ENCODE assay signal across 1 cellular context in the genomic region with DNA sequence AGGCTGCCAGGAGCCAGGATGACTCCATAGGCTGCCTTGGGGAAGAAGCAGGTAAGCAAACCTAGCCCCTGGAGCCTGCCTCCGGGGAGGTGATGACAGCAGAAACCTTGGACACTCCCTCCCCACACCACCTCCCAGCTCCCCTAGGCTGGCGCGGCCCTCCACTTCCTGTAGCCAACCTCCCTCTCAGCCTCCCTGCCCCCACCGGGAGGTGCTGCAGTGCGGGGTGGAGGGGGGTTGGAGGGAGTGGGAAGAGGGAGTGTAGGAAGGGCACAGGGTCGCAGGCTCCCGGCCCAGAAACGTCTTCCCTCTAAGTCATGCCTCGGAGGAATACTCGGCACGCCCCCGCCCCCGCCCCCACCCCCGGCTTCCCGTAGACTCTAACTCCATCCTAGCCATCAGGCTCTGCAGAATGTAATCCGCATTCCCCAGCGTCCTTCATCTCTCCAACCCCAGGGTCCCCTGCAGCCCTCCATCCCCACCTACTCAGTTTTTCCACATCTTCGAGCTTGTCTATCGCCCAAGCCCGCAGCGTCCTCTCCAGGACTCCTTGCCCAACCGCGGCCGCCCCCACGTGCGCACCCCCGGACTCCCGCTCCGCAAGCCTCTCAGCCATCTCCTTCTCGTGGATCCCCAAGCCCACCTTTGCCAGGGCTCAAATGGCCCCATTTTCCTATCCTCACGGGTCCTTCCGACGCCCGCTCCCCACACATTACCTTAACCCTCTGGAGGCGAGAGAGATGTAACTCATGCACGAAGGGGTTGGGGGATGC.
TF ChIP-seq lines count a peak whose summit lies in the region.

No MANE protein-coding gene starts in this region.

TF ChIP-seq in HepG2, 621 proteins besides CTCF, POLR2A, EP300 and RAD21 (continued from another document and continues in another):
- TF ChIP-seq, protein P1, sequence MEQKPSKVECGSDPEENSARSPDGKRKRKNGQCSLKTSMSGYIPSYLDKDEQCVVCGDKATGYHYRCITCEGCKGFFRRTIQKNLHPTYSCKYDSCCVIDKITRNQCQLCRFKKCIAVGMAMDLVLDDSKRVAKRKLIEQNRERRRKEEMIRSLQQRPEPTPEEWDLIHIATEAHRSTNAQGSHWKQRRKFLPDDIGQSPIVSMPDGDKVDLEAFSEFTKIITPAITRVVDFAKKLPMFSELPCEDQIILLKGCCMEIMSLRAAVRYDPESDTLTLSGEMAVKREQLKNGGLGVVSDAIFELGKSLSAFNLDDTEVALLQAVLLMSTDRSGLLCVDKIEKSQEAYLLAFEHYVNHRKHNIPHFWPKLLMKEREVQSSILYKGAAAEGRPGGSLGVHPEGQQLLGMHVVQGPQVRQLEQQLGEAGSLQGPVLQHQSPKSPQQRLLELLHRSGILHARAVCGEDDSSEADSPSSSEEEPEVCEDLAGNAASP (CRISPR knock-in tag; IDR thresholded peaks at IDR 0.05; ENCODE audit: borderline replicate concordance), result 0 out of 2 replicates have a peak, but pooled peaks have one; percentile 5
- TF ChIP-seq ZNF546 (CRISPR knock-in tag; conservative IDR thresholded peaks at IDR 0.05) (0 out of 2 replicates have a peak, but pooled peaks have one; percentile 44), MAZ (IDR thresholded peaks at IDR 0.05; ENCODE audit: borderline replicate concordance, low read depth, low read length) (peak; percentile 71; the same call in 1 of the 2 replicates), MAZ (CRISPR knock-in tag; IDR thresholded peaks at IDR 0.05; ENCODE audit: low read depth) (no peak), ZNF33A (CRISPR knock-in tag; IDR thresholded peaks at IDR 0.05; ENCODE audit: borderline replicate concordance) (no peak), ZNF781 (CRISPR knock-in tag; IDR thresholded peaks at IDR 0.05; ENCODE audit: borderline replicate concordance, not compliant biosample characterization) (no peak), ZFX (CRISPR knock-in tag; IDR thresholded peaks at IDR 0.05; ENCODE audit: low read depth) (peak; percentile 53; the same call in 1 of the 2 replicates), GABPB1 (CRISPR knock-in tag; IDR thresholded peaks at IDR 0.05) (peak; percentile 82), ZNF543 (CRISPR knock-in tag; IDR thresholded peaks at IDR 0.05) (no peak), ZMYM3 (CRISPR knock-in tag; IDR thresholded peaks at IDR 0.05) (no peak), IKZF4 (CRISPR knock-in tag; IDR thresholded peaks at IDR 0.05; ENCODE audit: borderline replicate concordance, low read depth, not compliant biosample characterization) (no peak), ZFP41 (CRISPR knock-in tag; IDR thresholded peaks at IDR 0.05; ENCODE audit: borderline replicate concordance) (no peak), ZNF10 (CRISPR knock-in tag; IDR thresholded peaks at IDR 0.05; ENCODE audit: borderline replicate concordance, low read depth) (no peak), NONO (IDR thresholded peaks at IDR 0.05) (no peak), NONO (CRISPR knock-in tag; conservative IDR thresholded peaks at IDR 0.05) (no peak), STAT5B (CRISPR knock-in tag; IDR thresholded peaks at IDR 0.05) (no peak), BRCA1 (CRISPR knock-in tag; IDR thresholded peaks at IDR 0.05) (no peak), ZNF792 (CRISPR knock-in tag; IDR thresholded peaks at IDR 0.05) (no peak), ZNF720 (CRISPR knock-in tag; IDR thresholded peaks at IDR 0.05) (no peak), PHF8 (CRISPR knock-in tag; IDR thresholded peaks at IDR 0.05) (no peak), ZBTB1 (CRISPR knock-in tag; IDR thresholded peaks at IDR 0.05; ENCODE audit: borderline replicate concordance) (no peak), CBX2 (IDR thresholded peaks at IDR 0.05; ENCODE audit: low read depth, low read length) (no peak), CBX2 (CRISPR knock-in tag; IDR thresholded peaks at IDR 0.05; ENCODE audit: low read depth) (no peak), FOXO1 (CRISPR knock-in tag; IDR thresholded peaks at IDR 0.05) (0 out of 2 replicates have a peak, but pooled peaks have one; percentile 28), IRF2 (CRISPR knock-in tag; IDR thresholded peaks at IDR 0.05) (peak; percentile 18; the same call in 1 of the 2 replicates), ZNF776 (CRISPR knock-in tag; IDR thresholded peaks at IDR 0.05) (no peak), SPEN (CRISPR knock-in tag; IDR thresholded peaks at IDR 0.05; ENCODE audit: low read depth) (peak; percentile 50; the same call in 1 of the 2 replicates), ISX (CRISPR knock-in tag; conservative IDR thresholded peaks at IDR 0.05) (no peak), TCF12 (IDR thresholded peaks at IDR 0.05) (no peak), TCF12 (CRISPR knock-in tag; IDR thresholded peaks at IDR 0.05) (no peak), ZNF777 (CRISPR knock-in tag; IDR thresholded peaks at IDR 0.05) (peak; percentile 27; the same call in 1 of the 2 replicates), HOXA3 (CRISPR knock-in tag; IDR thresholded peaks at IDR 0.05) (0 out of 2 replicates have a peak, but pooled peaks have one; percentile 35), MEF2D (CRISPR knock-in tag; IDR thresholded peaks at IDR 0.05) (no peak)
- TF ChIP-seq, protein P2, sequence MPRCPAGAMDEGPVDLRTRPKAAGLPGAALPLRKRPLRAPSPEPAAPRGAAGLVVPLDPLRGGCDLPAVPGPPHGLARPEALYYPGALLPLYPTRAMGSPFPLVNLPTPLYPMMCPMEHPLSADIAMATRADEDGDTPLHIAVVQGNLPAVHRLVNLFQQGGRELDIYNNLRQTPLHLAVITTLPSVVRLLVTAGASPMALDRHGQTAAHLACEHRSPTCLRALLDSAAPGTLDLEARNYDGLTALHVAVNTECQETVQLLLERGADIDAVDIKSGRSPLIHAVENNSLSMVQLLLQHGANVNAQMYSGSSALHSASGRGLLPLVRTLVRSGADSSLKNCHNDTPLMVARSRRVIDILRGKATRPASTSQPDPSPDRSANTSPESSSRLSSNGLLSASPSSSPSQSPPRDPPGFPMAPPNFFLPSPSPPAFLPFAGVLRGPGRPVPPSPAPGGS (CRISPR knock-in tag; IDR thresholded peaks at IDR 0.05), result no peak
- TF ChIP-seq, protein P3, sequence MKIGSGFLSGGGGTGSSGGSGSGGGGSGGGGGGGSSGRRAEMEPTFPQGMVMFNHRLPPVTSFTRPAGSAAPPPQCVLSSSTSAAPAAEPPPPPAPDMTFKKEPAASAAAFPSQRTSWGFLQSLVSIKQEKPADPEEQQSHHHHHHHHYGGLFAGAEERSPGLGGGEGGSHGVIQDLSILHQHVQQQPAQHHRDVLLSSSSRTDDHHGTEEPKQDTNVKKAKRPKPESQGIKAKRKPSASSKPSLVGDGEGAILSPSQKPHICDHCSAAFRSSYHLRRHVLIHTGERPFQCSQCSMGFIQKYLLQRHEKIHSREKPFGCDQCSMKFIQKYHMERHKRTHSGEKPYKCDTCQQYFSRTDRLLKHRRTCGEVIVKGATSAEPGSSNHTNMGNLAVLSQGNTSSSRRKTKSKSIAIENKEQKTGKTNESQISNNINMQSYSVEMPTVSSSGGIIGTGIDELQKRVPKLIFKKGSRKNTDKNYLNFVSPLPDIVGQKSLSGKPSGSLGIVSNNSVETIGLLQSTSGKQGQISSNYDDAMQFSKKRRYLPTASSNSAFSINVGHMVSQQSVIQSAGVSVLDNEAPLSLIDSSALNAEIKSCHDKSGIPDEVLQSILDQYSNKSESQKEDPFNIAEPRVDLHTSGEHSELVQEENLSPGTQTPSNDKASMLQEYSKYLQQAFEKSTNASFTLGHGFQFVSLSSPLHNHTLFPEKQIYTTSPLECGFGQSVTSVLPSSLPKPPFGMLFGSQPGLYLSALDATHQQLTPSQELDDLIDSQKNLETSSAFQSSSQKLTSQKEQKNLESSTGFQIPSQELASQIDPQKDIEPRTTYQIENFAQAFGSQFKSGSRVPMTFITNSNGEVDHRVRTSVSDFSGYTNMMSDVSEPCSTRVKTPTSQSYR (CRISPR knock-in tag; IDR thresholded peaks at IDR 0.05; ENCODE audit: borderline replicate concordance), result peak; percentile 91
- TF ChIP-seq, protein P4, sequence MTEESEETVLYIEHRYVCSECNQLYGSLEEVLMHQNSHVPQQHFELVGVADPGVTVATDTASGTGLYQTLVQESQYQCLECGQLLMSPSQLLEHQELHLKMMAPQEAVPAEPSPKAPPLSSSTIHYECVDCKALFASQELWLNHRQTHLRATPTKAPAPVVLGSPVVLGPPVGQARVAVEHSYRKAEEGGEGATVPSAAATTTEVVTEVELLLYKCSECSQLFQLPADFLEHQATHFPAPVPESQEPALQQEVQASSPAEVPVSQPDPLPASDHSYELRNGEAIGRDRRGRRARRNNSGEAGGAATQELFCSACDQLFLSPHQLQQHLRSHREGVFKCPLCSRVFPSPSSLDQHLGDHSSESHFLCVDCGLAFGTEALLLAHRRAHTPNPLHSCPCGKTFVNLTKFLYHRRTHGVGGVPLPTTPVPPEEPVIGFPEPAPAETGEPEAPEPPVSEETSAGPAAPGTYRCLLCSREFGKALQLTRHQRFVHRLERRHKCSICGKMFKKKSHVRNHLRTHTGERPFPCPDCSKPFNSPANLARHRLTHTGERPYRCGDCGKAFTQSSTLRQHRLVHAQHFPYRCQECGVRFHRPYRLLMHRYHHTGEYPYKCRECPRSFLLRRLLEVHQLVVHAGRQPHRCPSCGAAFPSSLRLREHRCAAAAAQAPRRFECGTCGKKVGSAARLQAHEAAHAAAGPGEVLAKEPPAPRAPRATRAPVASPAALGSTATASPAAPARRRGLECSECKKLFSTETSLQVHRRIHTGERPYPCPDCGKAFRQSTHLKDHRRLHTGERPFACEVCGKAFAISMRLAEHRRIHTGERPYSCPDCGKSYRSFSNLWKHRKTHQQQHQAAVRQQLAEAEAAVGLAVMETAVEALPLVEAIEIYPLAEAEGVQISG (CRISPR knock-in tag; IDR thresholded peaks at IDR 0.05), result no peak
- TF ChIP-seq, protein P5, sequence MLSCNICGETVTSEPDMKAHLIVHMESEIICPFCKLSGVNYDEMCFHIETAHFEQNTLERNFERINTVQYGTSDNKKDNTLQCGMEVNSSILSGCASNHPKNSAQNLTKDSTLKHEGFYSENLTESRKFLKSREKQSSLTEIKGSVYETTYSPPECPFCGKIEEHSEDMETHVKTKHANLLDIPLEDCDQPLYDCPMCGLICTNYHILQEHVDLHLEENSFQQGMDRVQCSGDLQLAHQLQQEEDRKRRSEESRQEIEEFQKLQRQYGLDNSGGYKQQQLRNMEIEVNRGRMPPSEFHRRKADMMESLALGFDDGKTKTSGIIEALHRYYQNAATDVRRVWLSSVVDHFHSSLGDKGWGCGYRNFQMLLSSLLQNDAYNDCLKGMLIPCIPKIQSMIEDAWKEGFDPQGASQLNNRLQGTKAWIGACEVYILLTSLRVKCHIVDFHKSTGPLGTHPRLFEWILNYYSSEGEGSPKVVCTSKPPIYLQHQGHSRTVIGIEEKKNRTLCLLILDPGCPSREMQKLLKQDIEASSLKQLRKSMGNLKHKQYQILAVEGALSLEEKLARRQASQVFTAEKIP (CRISPR knock-in tag; IDR thresholded peaks at IDR 0.05; ENCODE audit: borderline replicate concordance), result no peak
- TF ChIP-seq, protein P6, sequence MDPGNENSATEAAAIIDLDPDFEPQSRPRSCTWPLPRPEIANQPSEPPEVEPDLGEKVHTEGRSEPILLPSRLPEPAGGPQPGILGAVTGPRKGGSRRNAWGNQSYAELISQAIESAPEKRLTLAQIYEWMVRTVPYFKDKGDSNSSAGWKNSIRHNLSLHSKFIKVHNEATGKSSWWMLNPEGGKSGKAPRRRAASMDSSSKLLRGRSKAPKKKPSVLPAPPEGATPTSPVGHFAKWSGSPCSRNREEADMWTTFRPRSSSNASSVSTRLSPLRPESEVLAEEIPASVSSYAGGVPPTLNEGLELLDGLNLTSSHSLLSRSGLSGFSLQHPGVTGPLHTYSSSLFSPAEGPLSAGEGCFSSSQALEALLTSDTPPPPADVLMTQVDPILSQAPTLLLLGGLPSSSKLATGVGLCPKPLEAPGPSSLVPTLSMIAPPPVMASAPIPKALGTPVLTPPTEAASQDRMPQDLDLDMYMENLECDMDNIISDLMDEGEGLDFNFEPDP (CRISPR knock-in tag; conservative IDR thresholded peaks at IDR 0.05), result no peak
- TF ChIP-seq, protein P7, sequence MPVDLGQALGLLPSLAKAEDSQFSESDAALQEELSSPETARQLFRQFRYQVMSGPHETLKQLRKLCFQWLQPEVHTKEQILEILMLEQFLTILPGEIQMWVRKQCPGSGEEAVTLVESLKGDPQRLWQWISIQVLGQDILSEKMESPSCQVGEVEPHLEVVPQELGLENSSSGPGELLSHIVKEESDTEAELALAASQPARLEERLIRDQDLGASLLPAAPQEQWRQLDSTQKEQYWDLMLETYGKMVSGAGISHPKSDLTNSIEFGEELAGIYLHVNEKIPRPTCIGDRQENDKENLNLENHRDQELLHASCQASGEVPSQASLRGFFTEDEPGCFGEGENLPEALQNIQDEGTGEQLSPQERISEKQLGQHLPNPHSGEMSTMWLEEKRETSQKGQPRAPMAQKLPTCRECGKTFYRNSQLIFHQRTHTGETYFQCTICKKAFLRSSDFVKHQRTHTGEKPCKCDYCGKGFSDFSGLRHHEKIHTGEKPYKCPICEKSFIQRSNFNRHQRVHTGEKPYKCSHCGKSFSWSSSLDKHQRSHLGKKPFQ (CRISPR knock-in tag; IDR thresholded peaks at IDR 0.05; ENCODE audit: insufficient replicate concordance), result no peak
- TF ChIP-seq, protein P8, sequence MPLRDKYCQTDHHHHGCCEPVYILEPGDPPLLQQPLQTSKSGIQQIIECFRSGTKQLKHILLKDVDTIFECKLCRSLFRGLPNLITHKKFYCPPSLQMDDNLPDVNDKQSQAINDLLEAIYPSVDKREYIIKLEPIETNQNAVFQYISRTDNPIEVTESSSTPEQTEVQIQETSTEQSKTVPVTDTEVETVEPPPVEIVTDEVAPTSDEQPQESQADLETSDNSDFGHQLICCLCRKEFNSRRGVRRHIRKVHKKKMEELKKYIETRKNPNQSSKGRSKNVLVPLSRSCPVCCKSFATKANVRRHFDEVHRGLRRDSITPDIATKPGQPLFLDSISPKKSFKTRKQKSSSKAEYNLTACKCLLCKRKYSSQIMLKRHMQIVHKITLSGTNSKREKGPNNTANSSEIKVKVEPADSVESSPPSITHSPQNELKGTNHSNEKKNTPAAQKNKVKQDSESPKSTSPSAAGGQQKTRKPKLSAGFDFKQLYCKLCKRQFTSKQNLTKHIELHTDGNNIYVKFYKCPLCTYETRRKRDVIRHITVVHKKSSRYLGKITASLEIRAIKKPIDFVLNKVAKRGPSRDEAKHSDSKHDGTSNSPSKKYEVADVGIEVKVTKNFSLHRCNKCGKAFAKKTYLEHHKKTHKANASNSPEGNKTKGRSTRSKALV (CRISPR knock-in tag; IDR thresholded peaks at IDR 0.05), result no peak
